In the genomic region with DNA sequence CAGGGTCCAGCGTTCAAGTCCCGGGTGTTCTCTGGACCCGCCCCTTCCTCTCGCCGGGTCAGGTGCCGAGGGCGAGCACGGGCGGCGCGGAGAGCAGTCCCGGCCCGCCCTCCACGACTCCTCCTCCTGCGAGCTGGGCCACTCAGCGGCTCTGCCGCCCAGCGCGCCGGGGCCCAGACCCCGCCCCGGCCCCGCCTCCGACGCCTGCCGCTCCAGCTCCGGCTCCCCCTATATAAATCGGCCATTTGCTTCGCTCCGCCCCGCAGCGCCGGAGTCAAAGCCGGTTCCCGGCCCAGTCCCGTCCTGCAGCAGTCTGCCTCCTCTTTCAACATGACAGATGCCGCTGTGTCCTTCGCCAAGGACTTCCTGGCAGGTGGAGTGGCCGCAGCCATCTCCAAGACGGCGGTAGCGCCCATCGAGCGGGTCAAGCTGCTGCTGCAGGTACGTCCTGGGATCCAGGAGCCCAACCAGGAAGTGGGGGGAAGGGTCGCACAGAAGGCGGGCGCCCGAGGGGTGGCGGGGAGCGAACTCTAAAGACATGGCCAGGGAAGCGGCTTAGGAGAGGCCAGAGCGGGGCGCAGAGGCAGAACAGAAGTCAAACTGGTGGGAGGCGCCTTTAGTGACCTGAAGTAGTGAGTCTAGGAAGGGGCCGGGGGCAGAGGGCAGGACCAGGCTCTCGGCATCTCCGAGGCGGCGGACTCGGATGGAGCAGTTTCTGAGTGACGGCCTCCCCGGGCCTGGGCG, we compare ENCODE assay signal across 8 cellular contexts. TPM values are rescaled to one million over a fixed set of nuclear protein-coding genes. Genes with fewer than 3 reads are reported as not detected.
A peak's percentile ranks its signal among the peaks of the same experiment; 100 is the strongest.
DNase-seq lines count a peak whose midpoint lies in the region; ATAC-seq and TF ChIP-seq lines count a peak whose summit lies in the region.

SLC25A5 (plus strand) TSS at position 259 of the 744 bp plus-strand sequence; CDS start at position 331, 72 bp downstream.

- H3K79me2 ChIP-seq in OCI-LY7 (ENCODE audit: insufficient read depth, low read depth, low read length): peaks cover 10% of the 10 kb centered on the region

- H3K4me3 ChIP-seq in HUES6 (ENCODE audit: low read depth, low read length) (peak within 1 kb of the TSS; percentile 92), OCI-LY7 (ENCODE audit: low read depth, low read length, poor library complexity, severe bottlenecking) (peak within 1 kb of the TSS; percentile 99), epithelial cell of proximal tubule (ENCODE audit: low read depth, low read length) (peak within 1 kb of the TSS; percentile 79), mucosa of stomach (ENCODE audit: low read length) (peak within 1 kb of the TSS; percentile 60)

- POLR2A ChIA-PET in OCI-LY7 (lab: Charles Lee): interaction anchor here (0.5 to 0.7 kb wide), 3 partner anchors 11 to 1280 kb away, joined by 3 to 4 read pairs (median 3); no protein-coding TSS in a partner anchor

- H3K4me2 ChIP-seq in OCI-LY7 (ENCODE audit: low read length): peak within 1 kb of the TSS; percentile 93

- H3K9me3 ChIP-seq in HUES6 (ENCODE audit: control insufficient read depth, insufficient read depth, low read depth, low read length) (no peaks in the 10 kb centered on the region; the same call in 1 of the 2 replicates), OCI-LY7 (ENCODE audit: low read length) (no peaks in the 10 kb centered on the region), mucosa of stomach (ENCODE audit: control insufficient read depth, low read length) (no peaks in the 10 kb centered on the region)

- peak; percentile 80 for ATAC-seq in GM21423 (IDR thresholded peaks at IDR 0.05; ENCODE audit: unreplicated experiment)

- H3K36me3 ChIP-seq in HUES6 (ENCODE audit: control insufficient read depth, insufficient read depth, low read length): peaks cover 21% of the 10 kb centered on the region
- peaks cover 37% of the 10 kb centered on the region for H3K36me3 ChIP-seq in OCI-LY7 (ENCODE audit: insufficient read depth, low read length)
- peaks cover 7% of the 10 kb centered on the region for H3K36me3 ChIP-seq in mucosa of stomach (ENCODE audit: control insufficient read depth, insufficient read depth, low read length)

- intact Hi-C loops in OCI-LY7 (cut with micrococcal nuclease; ENCODE audit: unreplicated experiment): loop anchor here (2.0 kb wide), 3 partner anchors 44 to 106 kb away; partner anchors contain the start of genes SLC25A43 and UBE2A

- H3K27ac ChIP-seq in HUES6 (ENCODE audit: low read depth, low read length) (peak within 1 kb of the TSS; percentile 87; the same call in 1 of the 2 replicates), OCI-LY7 (ENCODE audit: low read depth, low read length, poor library complexity, severe bottlenecking) (peak within 1 kb of the TSS; percentile 85)

- TF ChIP-seq CTCF in OCI-LY7 (conservative IDR thresholded peaks at IDR 0.05; ENCODE audit: low read length) (no peak), epithelial cell of proximal tubule (conservative IDR thresholded peaks at IDR 0.05; ENCODE audit: low read depth, low read length) (no peak)

- H3K9ac ChIP-seq in HUES6 (ENCODE audit: low read length) (peak within 1 kb of the TSS; percentile 96), mucosa of stomach (ENCODE audit: low read length) (peak within 1 kb of the TSS; percentile 93)

- CTCF ChIA-PET in OCI-LY7 (lab: Charles Lee; ENCODE audit: unreplicated experiment): no interaction called here

- peaks cover 7% of the 10 kb centered on the region; the same call in 1 of the 2 replicates for H3K4me1 ChIP-seq in HUES6 (ENCODE audit: control insufficient read depth, insufficient read depth, low read length)
- H3K4me1 ChIP-seq in OCI-LY7 (ENCODE audit: insufficient read depth, low read length, poor library complexity, severe bottlenecking): peaks cover 21% of the 10 kb centered on the region
- peaks cover 15% of the 10 kb centered on the region for H3K4me1 ChIP-seq in mucosa of stomach (ENCODE audit: control insufficient read depth, insufficient read depth, low read length)

- H2AFZ ChIP-seq in OCI-LY7 (ENCODE audit: low read length): peak within 1 kb of the TSS; percentile 96

- no TSS peak for BruUV-seq in OCI-LY7 (replicated peaks; lab: Mats Ljungman, UMichigan)

- H4K20me1 ChIP-seq in OCI-LY7 (ENCODE audit: insufficient read depth, low read length): peaks cover 16% of the 10 kb centered on the region

- H3K9me2 ChIP-seq in OCI-LY7 (ENCODE audit: insufficient read depth, low read length): no peaks in the 10 kb centered on the region

- DNase-seq in D341Med (ENCODE audit: low spot score) (peak; percentile 89), OCI-LY7 (ENCODE audit: low spot score) (peak; percentile 89), activated T-cell treated with anti-CD3 and anti-CD28 coated beads for 48 hours (ENCODE audit: low read depth) (peak; percentile 81), epithelial cell of proximal tubule (ENCODE audit: low read depth) (no peak)
- peak; percentile 48 to 58 for DNase-seq in stimulated activated CD8-positive, alpha-beta memory T cell treated with anti-CD3 and anti-CD28 coated beads, Interleukin-7, amount 100 ng/mL, for 1 hour (ENCODE audit: low read depth in 2 of 2)

- H3K27me3 ChIP-seq in HUES6 (ENCODE audit: control insufficient read depth, insufficient read depth, low read length) (no peaks in the 10 kb centered on the region), mucosa of stomach (ENCODE audit: control insufficient read depth, insufficient read depth, low read length) (no peaks in the 10 kb centered on the region)

RNA-seq across cellular contexts. Expression of gene SLC25A5, which starts in this region (rescaled TPM):
- 203 and 231 TPM in 2 replicates for total RNA-seq in OCI-LY7 (2014; rRNA removed; shearing (Covaris generic))
- total RNA-seq in OCI-LY7 (2022) (525 and 531 TPM in 2 replicates), epithelial cell of proximal tubule (298 and 821 TPM in 2 replicates)
